In genomic region chr12:1690578-1691122, GRCh38 we compare ENCODE assay signal across 8 cellular contexts. TPM values are rescaled to one million over a fixed set of nuclear protein-coding genes. Genes with fewer than 3 reads are reported as not detected.
A peak's percentile ranks its signal among the peaks of the same experiment; 100 is the strongest.
DNase-seq lines count a peak whose midpoint lies in the region; ATAC-seq and TF ChIP-seq lines count a peak whose summit lies in the region.

Gene ADIPOR2 (plus strand): TSS chr12:1691070. CDS start chr12:1754344, 63,274 bp downstream.

- DNase-seq in NCI-H748 (lab: John Stamatoyannopoulos, UW; ENCODE audit: unreplicated experiment) (peak; percentile 96), dedifferentiated amniotic fluid mesenchymal stem cell (ENCODE audit: extremely low spot score) (peak; percentile 94), left lobe of liver (ENCODE audit: low spot score) (peak; percentile 95)
- DNase-seq in activated CD4-positive, alpha-beta T cell treated with anti-CD3 and anti-CD28 coated beads, Interleukin-2, amount 50 U/mL, for 1 hour = peak; percentile 93
- peak; percentile 94 to 95 for DNase-seq in stimulated activated CD4-positive, alpha-beta T cell treated with anti-CD3 and anti-CD28 coated beads, Interleukin-2, amount 100 ng/mL, for 24 hours

- ATAC-seq in GM19372 (IDR thresholded peaks at IDR 0.05; ENCODE audit: low read depth, unreplicated experiment) (peak; percentile 96), HG03521 (IDR thresholded peaks at IDR 0.05; ENCODE audit: unreplicated experiment) (peak; percentile 91), left lobe of liver (peak; percentile 96)

- TF ChIP-seq CTCF in C4-2B (conservative IDR thresholded peaks at IDR 0.05) = no peak

- H3K27ac ChIP-seq in C4-2B = peak within 1 kb of the TSS; percentile 91

RNA-seq across cellular contexts. Expression of gene ADIPOR2, which starts in this region (rescaled TPM):
- total RNA-seq in left lobe of liver = 58.0 TPM

Comparison
In these comparisons a context has a peak if more than half of its experiments do, and no peak if none do; other contexts are left out.
1. Peak in every context shown above with its lines: DNase-seq, ATAC-seq and H3K27ac ChIP-seq.